17 cellular contexts compared by ENCODE assay signal in the genomic region with DNA sequence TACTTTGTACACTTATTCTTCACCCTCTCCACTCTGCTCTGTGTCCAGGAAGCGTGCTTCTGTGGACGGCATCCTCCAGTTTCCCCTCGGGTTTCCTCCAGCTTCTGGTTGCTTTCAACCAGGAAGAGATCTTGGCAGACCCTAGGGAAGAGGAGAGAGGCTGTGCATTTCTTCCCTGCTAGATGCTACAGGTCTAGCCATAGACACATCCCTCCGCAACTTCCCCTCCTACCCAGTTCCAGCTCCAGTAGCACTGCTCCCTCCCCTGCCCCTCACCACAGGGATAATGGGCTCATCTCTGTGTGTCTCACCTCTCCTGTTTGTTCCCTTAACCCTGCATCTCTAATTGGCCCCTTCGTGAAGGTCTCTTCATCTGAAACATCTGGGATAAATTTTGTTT. TPM values are rescaled to one million over a fixed set of nuclear protein-coding genes. Genes with fewer than 3 reads are reported as not detected.
DNase-seq lines count a peak whose midpoint lies in the region; ATAC-seq and TF ChIP-seq lines count a peak whose summit lies in the region.
"Had no signal": no experiment of that assay in that cellular context is flagged by ENCODE, and none has a peak within 500 bp of the region (broad histone marks: within the 10 kb centered on the region; RNA-seq: fewer than 3 reads in every experiment).

No MANE protein-coding gene starts in this region.

- no peaks in the 10 kb centered on the region for H3K4me1 Mint-ChIP-seq in osteocyte (ENCODE audit: unreplicated experiment)
- H3K4me1 Mint-ChIP-seq in activated T-helper 17 cell treated with anti-CD3 and anti-CD28 coated beads, Interleukin-2, amount 50 U/mL, for 72 hours: no peaks in the 10 kb centered on the region
- H3K4me1 Mint-ChIP-seq: CD14-positive monocyte; CD4-positive, alpha-beta memory T cell had no signal

- no peaks in the 10 kb centered on the region for H3K9me3 Mint-ChIP-seq in osteocyte (ENCODE audit: unreplicated experiment)
- H3K9me3 Mint-ChIP-seq in activated T-helper 17 cell treated with anti-CD3 and anti-CD28 coated beads, Interleukin-2, amount 50 U/mL, for 72 hours: no peaks in the 10 kb centered on the region

- no peaks in the 10 kb centered on the region for H3K36me3 ChIP-seq in esophagus muscularis mucosa
- H3K36me3 ChIP-seq: BLaER1 had no signal

- no peak overlapping the region for H3K4me3 Mint-ChIP-seq in osteocyte (ENCODE audit: unreplicated experiment)
- H3K4me3 Mint-ChIP-seq in activated T-helper 17 cell treated with anti-CD3 and anti-CD28 coated beads, Interleukin-2, amount 50 U/mL, for 72 hours: no peak overlapping the region
- H3K4me3 Mint-ChIP-seq: CD14-positive monocyte; CD4-positive, alpha-beta memory T cell had no signal

- intact Hi-C loops in cardiac septum (cut with DNase I): no loop called here
- intact Hi-C loops in left ventricle myocardium superior (cut with micrococcal nuclease): no loop called here
- intact Hi-C loops in esophagus muscularis mucosa (cut with DNase I): no loop called here

- H3K9me3 ChIP-seq in esophagus muscularis mucosa: no peaks in the 10 kb centered on the region
- H3K9me3 ChIP-seq: BLaER1 had no signal

- H3K36me3 Mint-ChIP-seq in osteocyte (ENCODE audit: unreplicated experiment): no peaks in the 10 kb centered on the region
- H3K36me3 Mint-ChIP-seq in activated T-helper 17 cell treated with anti-CD3 and anti-CD28 coated beads, Interleukin-2, amount 50 U/mL, for 72 hours (ENCODE audit: low read depth): no peaks in the 10 kb centered on the region
- H3K36me3 Mint-ChIP-seq: CD14-positive monocyte; CD4-positive, alpha-beta memory T cell had no signal

- H3K4me3 ChIP-seq in esophagus muscularis mucosa: no peak overlapping the region
- H3K4me3 ChIP-seq: BLaER1 had no signal

- H3K27ac ChIP-seq in esophagus muscularis mucosa (replicated peaks in 1 of 4): no peak overlapping the region
- H3K27ac ChIP-seq: BLaER1 had no signal

- ATAC-seq in left ventricle myocardium superior: no peak
- no peak for ATAC-seq in activated T-helper 17 cell treated with anti-CD3 and anti-CD28 coated beads, Interleukin-2, amount 50 U/mL, for 72 hours (replicated peaks)

- no peaks in the 10 kb centered on the region for H3K4me1 ChIP-seq in esophagus muscularis mucosa
- H3K4me1 ChIP-seq: BLaER1 had no signal

- DNase-seq in cardiac septum (ENCODE audit: low spot score): peak; percentile 36
- no peak for DNase-seq in left ventricle myocardium superior
- peak; percentile 60 for DNase-seq in NCI-H146 treated with DMSO at 0.1 percent for 48 hours (lab: John Stamatoyannopoulos, UW; ENCODE audit: unreplicated experiment)
- peak; percentile 79 for DNase-seq in esophagus muscularis mucosa (ENCODE audit: extremely low spot score)
- peak; percentile 59 for DNase-seq in osteocyte (ENCODE audit: extremely low spot score, unreplicated experiment)
- DNase-seq in activated CD4-positive, alpha-beta T cell treated with anti-CD3 and anti-CD28 coated beads for 48 hours: no peak
- no peak for DNase-seq in activated CD4-positive, alpha-beta T cell treated with anti-CD3 and anti-CD28 coated beads, Interleukin-2, amount 50 U/mL, for 1 hour
- DNase-seq: 8988T; CD4-positive, alpha-beta memory T cell; DMS153; DMS79; GDM1; GOT3; H7 had no signal

- no peak for TF ChIP-seq POLR2A in esophagus muscularis mucosa (IDR thresholded peaks at IDR 0.05; ENCODE audit: low read depth)

- H3K27me3 ChIP-seq in esophagus muscularis mucosa: peaks cover 0 to 6% (median 0%) of the 10 kb centered on the region in 4 donors
- H3K27me3 ChIP-seq: BLaER1 had no signal

- no peak for TF ChIP-seq CTCF in esophagus muscularis mucosa (IDR thresholded peaks at IDR 0.05)
- TF ChIP-seq CTCF in osteocyte (IDR thresholded peaks at IDR 0.05): no peak

- H3K27me3 Mint-ChIP-seq in osteocyte (ENCODE audit: unreplicated experiment): peaks cover 18% of the 10 kb centered on the region
- peaks cover 31% of the 10 kb centered on the region for H3K27me3 Mint-ChIP-seq in activated T-helper 17 cell treated with anti-CD3 and anti-CD28 coated beads, Interleukin-2, amount 50 U/mL, for 72 hours

- 76% methylated on average over 5 of the region's 5 CpGs for WGBS in esophagus muscularis mucosa

- no peak for TF ChIP-seq EP300 in esophagus muscularis mucosa (IDR thresholded peaks at IDR 0.05)

- H3K27ac Mint-ChIP-seq in osteocyte (ENCODE audit: unreplicated experiment): no peak overlapping the region
- no peak overlapping the region for H3K27ac Mint-ChIP-seq in activated T-helper 17 cell treated with anti-CD3 and anti-CD28 coated beads, Interleukin-2, amount 50 U/mL, for 72 hours
- H3K27ac Mint-ChIP-seq: CD4-positive, alpha-beta memory T cell had no signal

RNA-seq across cellular contexts. Expression of gene TLL2, which starts 16.3 kb away (rescaled TPM):
- total RNA-seq in cardiac septum (3.8 TPM), left ventricle myocardium superior (11.6 TPM), esophagus muscularis mucosa (1 to 10 TPM in 1 of 4 donors, under 1 TPM in 3; 0.17 to 2.1 (median 0.27) TPM), osteocyte (0.18 TPM in 1 of 2 replicates, not detected in the other)
- total RNA-seq in activated T-helper 17 cell treated with anti-CD3 and anti-CD28 coated beads, Interleukin-2, amount 50 U/mL, for 72 hours: not detected

Comparison
In these comparisons a context has a peak if more than half of its experiments do, and no peak if none do; other contexts are left out.
1. DNase-seq: peak in cardiac septum (single experiment), NCI-H146 treated with DMSO at 0.1 percent for 48 hours (single experiment), esophagus muscularis mucosa (single experiment) and osteocyte (single experiment); none in left ventricle myocardium superior (single experiment), activated CD4-positive, alpha-beta T cell treated with anti-CD3 and anti-CD28 coated beads for 48 hours (single experiment) and activated CD4-positive, alpha-beta T cell treated with anti-CD3 and anti-CD28 coated beads, Interleukin-2, amount 50 U/mL, for 1 hour (single experiment).